15 cellular contexts compared by ENCODE assay signal in genomic region chr11:11532574-11532973, GRCh38.
DNase-seq lines count a peak whose midpoint lies in the region; TF ChIP-seq lines count a peak whose summit lies in the region.
"Had no signal": no experiment of that assay in that cellular context is flagged by ENCODE, and none has a peak within 500 bp of the region (broad histone marks: within the 10 kb centered on the region; RNA-seq: fewer than 3 reads in every experiment).

No MANE protein-coding gene starts in this region.

- no peak for TF ChIP-seq CTCF in nephron progenitor cell (IDR thresholded peaks at IDR 0.05)

- no peaks in the 10 kb centered on the region for H3K9me3 ChIP-seq in MG63
- H3K9me3 ChIP-seq: HAP-1, testis had no signal

- H3K27me3 Mint-ChIP-seq in nephron progenitor cell (ENCODE audit: low read depth, poor library complexity): peaks cover 18% of the 10 kb centered on the region

- H3K4me3 Mint-ChIP-seq in nephron progenitor cell: no peak overlapping the region
- H3K4me3 Mint-ChIP-seq: activated naive CD8-positive, alpha-beta T cell treated with anti-CD3 and anti-CD28 coated beads, Interleukin-2, amount 50 U/mL, for 24 hours; CD4-positive, alpha-beta T cell; mesothelial cell of epicardium had no signal

- no peaks in the 10 kb centered on the region for H3K27me3 ChIP-seq in MG63
- H3K27me3 ChIP-seq: testis had no signal

- no peaks in the 10 kb centered on the region for H3K36me3 Mint-ChIP-seq in nephron progenitor cell (ENCODE audit: low read depth)
- H3K36me3 Mint-ChIP-seq: mesothelial cell of epicardium had no signal

- no peak overlapping the region for H3K4me3 ChIP-seq in MG63
- H3K4me3 ChIP-seq: HAP-1, testis had no signal

- no peak overlapping the region for H3K27ac Mint-ChIP-seq in nephron progenitor cell
- H3K27ac Mint-ChIP-seq: activated naive CD8-positive, alpha-beta T cell treated with anti-CD3 and anti-CD28 coated beads, Interleukin-2, amount 50 U/mL, for 24 hours; CD4-positive, alpha-beta T cell; mesothelial cell of epicardium had no signal

- DNase-seq in DMS79 treated with DMSO at 0.1 percent for 48 hours (lab: John Stamatoyannopoulos, UW): peak; percentile 41
- DNase-seq in MG63: peak; percentile 72
- peak; percentile 36 for DNase-seq in brain pericyte (ENCODE audit: low read depth, low spot score)
- peak; percentile 85 for DNase-seq in myocyte (ENCODE audit: low read depth)
- no peak for DNase-seq in dedifferentiated amniotic fluid mesenchymal stem cell (ENCODE audit: extremely low spot score)
- no peak for DNase-seq in RKO (ENCODE audit: low spot score)
- DNase-seq in nephron progenitor cell: no peak
- DNase-seq: activated CD4-positive, CD25-positive, alpha-beta regulatory T cell treated with anti-CD3 and anti-CD28 coated beads, Interleukin-2, amount 50 U/mL, for 72 hours; activated CD8-positive, alpha-beta memory T cell treated with anti-CD3 and anti-CD28 coated beads for 24 hours; activated naive CD8-positive, alpha-beta T cell treated with anti-CD3 and anti-CD28 coated beads, Interleukin-2, amount 50 U/mL, for 24 hours; CD4-positive, alpha-beta T cell; NCI-H2171 treated with DMSO at 0.1 percent for 48 hours; testis had no signal

- H3K4me1 Mint-ChIP-seq in nephron progenitor cell: peaks cover 5% of the 10 kb centered on the region
- H3K4me1 Mint-ChIP-seq: activated naive CD8-positive, alpha-beta T cell treated with anti-CD3 and anti-CD28 coated beads, Interleukin-2, amount 50 U/mL, for 24 hours had no signal

- peaks cover 4% of the 10 kb centered on the region for H3K9me3 Mint-ChIP-seq in nephron progenitor cell
- H3K9me3 Mint-ChIP-seq: activated naive CD8-positive, alpha-beta T cell treated with anti-CD3 and anti-CD28 coated beads, Interleukin-2, amount 50 U/mL, for 24 hours; CD4-positive, alpha-beta T cell had no signal

- peaks cover 3% of the 10 kb centered on the region; the same call in 1 of the 2 replicates for H3K36me3 ChIP-seq in MG63
- H3K36me3 ChIP-seq: HAP-1 had no signal

Comparison
In these comparisons a context has a peak if more than half of its experiments do, and no peak if none do; other contexts are left out.
1. DNase-seq: peak in DMS79 treated with DMSO at 0.1 percent for 48 hours (single experiment), MG63 (single experiment), brain pericyte (single experiment) and myocyte (single experiment); none in dedifferentiated amniotic fluid mesenchymal stem cell (single experiment), RKO (single experiment) and nephron progenitor cell (single experiment).